ENCODE assay signal across 8 cellular contexts in genomic region chr5:139660916-139661814, GRCh38. TPM values are rescaled to one million over a fixed set of nuclear protein-coding genes. Genes with fewer than 3 reads are reported as not detected.
DNase-seq lines count a peak whose midpoint lies in the region; ATAC-seq and TF ChIP-seq lines count a peak whose summit lies in the region.

No MANE protein-coding gene starts in this region.

- no peaks in the 10 kb centered on the region for H3K9me3 Mint-ChIP-seq in CD8-positive, alpha-beta T cell
- H3K9me3 Mint-ChIP-seq in naive B cell, result no peaks in the 10 kb centered on the region

- POLR2A ChIA-PET in CD8-positive, alpha-beta T cell (lab: Charles Lee), result interaction anchor here (0.8 to 1.8 kb wide), 4 partner anchors 8 to 13 kb away, joined by 3 to 7 read pairs (median 3); partner anchors contain the start of gene CXXC5

- H3K27ac ChIP-seq in CD8-positive, alpha-beta T cell (ENCODE audit: low read depth, low read length), result no peak overlapping the region
- peak overlapping the region; percentile 88 to 96 for H3K27ac ChIP-seq in aorta (ENCODE audit: low read depth in 1 of 2, low read length in 2 of 2)

- 8 to 11% methylated on average over 40 to 41 of the region's 41 CpGs for WGBS in aorta, 2 donors

- peaks cover 38% of the 10 kb centered on the region for H3K4me1 Mint-ChIP-seq in CD8-positive, alpha-beta T cell (ENCODE audit: low read depth)
- peaks cover 82 to 95% (median 93%) of the 10 kb centered on the region in 3 donors for H3K4me1 Mint-ChIP-seq in naive B cell

- peak in 2 of 7 experiments; percentile 29 to 39 for DNase-seq in CD8-positive, alpha-beta T cell
- DNase-seq in H4 (ENCODE audit: low spot score), result peak; percentile 93
- DNase-seq in SIG-M5 (lab: John Stamatoyannopoulos, UW), result peak; percentile 44
- DNase-seq in epithelial cell of esophagus (ENCODE audit: low read depth), result peak; percentile 96
- no peak for DNase-seq in naive B cell
- DNase-seq in aorta, result peak; percentile 96 to 97
- DNase-seq in NCI-H2196 (lab: John Stamatoyannopoulos, UW; ENCODE audit: unreplicated experiment), result no peak

- intact Hi-C loops in CD8-positive, alpha-beta T cell (cut with DNase I, micrococcal nuclease), result no loop called here
- intact Hi-C loops in aorta (cut with DNase I), result no loop called here

- no peaks in the 10 kb centered on the region for H3K36me3 ChIP-seq in CD8-positive, alpha-beta T cell (ENCODE audit: insufficient read depth, low read length)
- H3K36me3 ChIP-seq in aorta (ENCODE audit: control insufficient read depth in 1 of 2, insufficient read depth in 2 of 2, low read length in 1 of 2), result no peaks in the 10 kb centered on the region

- no peak overlapping the region for H3K4me3 ChIP-seq in CD8-positive, alpha-beta T cell (ENCODE audit: low read depth, low read length)
- peak overlapping the region; percentile 18 for H3K4me3 ChIP-seq in epithelial cell of esophagus (ENCODE audit: low read length)
- no peak overlapping the region for H3K4me3 ChIP-seq in aorta (ENCODE audit: low read length in 2 of 2)

- H3K9me3 ChIP-seq in CD8-positive, alpha-beta T cell (ENCODE audit: low read length), result no peaks in the 10 kb centered on the region
- H3K9me3 ChIP-seq in aorta (ENCODE audit: control insufficient read depth, low read length), result no peaks in the 10 kb centered on the region

- H3K4me1 ChIP-seq in CD8-positive, alpha-beta T cell (ENCODE audit: insufficient read depth, low read length), result peaks cover 8% of the 10 kb centered on the region
- no peaks in the 10 kb centered on the region for H3K4me1 ChIP-seq in aorta (ENCODE audit: control insufficient read depth in 1 of 2, insufficient read depth in 2 of 2, low read length in 2 of 2)

- peak; percentile 52 for ATAC-seq in CD8-positive, alpha-beta T cell
- ATAC-seq in naive B cell (ENCODE audit: low read depth in 2 of 2) (peak; percentile 22 to 23), aorta (ENCODE audit: low FRiP score) (peak; percentile 87), HG03280 (IDR thresholded peaks at IDR 0.05; ENCODE audit: unreplicated experiment) (no peak)

- peaks cover 3% of the 10 kb centered on the region for H3K27me3 Mint-ChIP-seq in CD8-positive, alpha-beta T cell (ENCODE audit: low read depth)
- H3K27me3 Mint-ChIP-seq in naive B cell, result no peaks in the 10 kb centered on the region

- no peaks in the 10 kb centered on the region for H3K27me3 ChIP-seq in CD8-positive, alpha-beta T cell (ENCODE audit: insufficient read depth, low read length)
- no peaks in the 10 kb centered on the region for H3K27me3 ChIP-seq in aorta (ENCODE audit: control insufficient read depth in 1 of 2, insufficient read depth in 2 of 2, low read length in 1 of 2)

- no peak for TF ChIP-seq CTCF in CD8-positive, alpha-beta T cell (IDR thresholded peaks at IDR 0.05)
- TF ChIP-seq CTCF in epithelial cell of esophagus (IDR thresholded peaks at IDR 0.05; ENCODE audit: insufficient read depth, low read depth, low read length, missing control alignments), result no peak

- peak overlapping the region; percentile 52 for H3K27ac Mint-ChIP-seq in CD8-positive, alpha-beta T cell
- peak overlapping the region; percentile 64 to 96 (median 92) for H3K27ac Mint-ChIP-seq in naive B cell

- H3K36me3 Mint-ChIP-seq in CD8-positive, alpha-beta T cell, result no peaks in the 10 kb centered on the region
- no peaks in the 10 kb centered on the region for H3K36me3 Mint-ChIP-seq in naive B cell

- CTCF ChIA-PET in CD8-positive, alpha-beta T cell (lab: Charles Lee), result interaction anchor here (0.6 to 1.3 kb wide), 2 partner anchors 9 to 28 kb away, joined by 3 to 6 read pairs; no protein-coding TSS in a partner anchor

- no peak overlapping the region for H3K4me3 Mint-ChIP-seq in CD8-positive, alpha-beta T cell
- peak overlapping the region; percentile 25 to 99 (median 76) for H3K4me3 Mint-ChIP-seq in naive B cell

RNA-seq across cellular contexts. Expression of gene CXXC5, which starts 13.0 kb away (rescaled TPM):
- total RNA-seq in CD8-positive, alpha-beta T cell, result 1 to 10 TPM; 4.1 to 4.7 TPM
- 46.9 and 55.1 TPM in 2 replicates for total RNA-seq in H4 (2014; rRNA removed; shearing (Covaris generic))
- polyA plus RNA-seq in naive B cell (ENCODE audit: low read depth in 6 of 6) (100 to 1,000 TPM; 351 to 547 (median 399) TPM), aorta (10 to 100 TPM; 21.2 to 31.5 TPM)
- total RNA-seq in aorta, result 10 to 100 TPM; 40.0 to 75.8 TPM

Comparison
In these comparisons a context has a peak if more than half of its experiments do, and no peak if none do; other contexts are left out.
1. DNase-seq: peak in H4 (single experiment), SIG-M5 (single experiment), epithelial cell of esophagus (single experiment) and aorta (2 of 2); none in naive B cell (single experiment) and NCI-H2196 (single experiment).